In genomic region chr2:55906993-55907392, GRCh38 we compare ENCODE assay signal across 27 cellular contexts. TPM values are rescaled to one million over a fixed set of nuclear protein-coding genes. Genes with fewer than 3 reads are reported as not detected.
"Had no signal": no experiment of that assay in that cellular context is flagged by ENCODE, and none has a peak within 500 bp of the region (broad histone marks: within the 10 kb centered on the region; RNA-seq: fewer than 3 reads in every experiment).

No MANE protein-coding gene starts in this region.

- H3K4me3 ChIP-seq: MG63, Peyer's patch, SJSA1 had no signal

- H3K27me3 ChIP-seq: ascending aorta, MG63, Peyer's patch, SJSA1 had no signal

- DNase-seq: activated CD4-positive, alpha-beta memory T cell treated with anti-CD3 and anti-CD28 coated beads for 36 hours; activated CD4-positive, alpha-beta T cell treated with anti-CD3 and anti-CD28 coated beads, Interleukin-2, amount 10 ng/mL, durations not matched to agents 24 days and 14 days; activated CD4-positive, CD25-positive, alpha-beta regulatory T cell treated with anti-CD3 and anti-CD28 coated beads, Interleukin-2, amount 50 U/mL, for 72 hours; activated CD8-positive, alpha-beta memory T cell treated with anti-CD3 and anti-CD28 coated beads for 24 hours; activated effector memory CD4-positive, alpha-beta T cell treated with anti-CD3 and anti-CD28 coated beads, Interleukin-2, amount 50 U/mL, for 16 hours; activated naive CD4-positive, alpha-beta T cell treated with Interleukin-2 at 50 U/mL for 16 hours; activated naive CD8-positive, alpha-beta T cell treated with anti-CD3 and anti-CD28 coated beads, Interleukin-2, amount 50 U/mL, for 24 hours; activated T-cell treated with anti-CD3 and anti-CD28 coated beads, Interleukin-2, amount 50 U/mL, for 4 hours; amniotic stem cell; MG63; MV-4-11; NCI-H1092 treated with DMSO at 0.1 percent for 48 hours; NCI-H1436 treated with DMSO at 0.1 percent for 48 hours; NCI-H187; NCI-H2081; NCI-H510A treated with DMSO at 0.1 percent for 48 hours; NCI-H69; NK-92 treated with Interleukin-12 subunit alpha and Interleukin-12 subunit beta, amount 100 ng/mL, for 24 hours; Peyer's patch; Right ventricle myocardium superior; T-helper 17 cell; T-helper 9 cell had no signal

- H3K27ac ChIP-seq: Peyer's patch, RWPE1, SJSA1 had no signal

- H3K36me3 ChIP-seq: Peyer's patch had no signal

- H3K9me3 ChIP-seq: ascending aorta, Peyer's patch had no signal

- ATAC-seq: activated naive CD4-positive, alpha-beta T cell treated with anti-CD3 and anti-CD28 coated beads, Interleukin-2, amount 50 U/mL, for 72 hours; activated naive CD8-positive, alpha-beta T cell treated with anti-CD3 and anti-CD28 coated beads, Interleukin-2, amount 50 U/mL, for 24 hours; activated T-cell treated with anti-CD3 and anti-CD28 coated beads, Interleukin-2, amount 50 U/mL, for 4 hours; T-helper 17 cell; WTC11 had no signal

- H3K4me1 ChIP-seq: Peyer's patch had no signal

RNA-seq across cellular contexts. Expression of gene EFEMP1, which starts 16.6 kb away (rescaled TPM):
- total RNA-seq: activated CD4-positive, alpha-beta memory T cell treated with anti-CD3 and anti-CD28 coated beads for 36 hours; activated CD4-positive, alpha-beta T cell treated with anti-CD3 and anti-CD28 coated beads, Interleukin-2, amount 10 ng/mL, durations not matched to agents 24 days and 14 days; activated naive CD4-positive, alpha-beta T cell treated with anti-CD3 and anti-CD28 coated beads, Interleukin-2, amount 50 U/mL, for 72 hours; T-helper 17 cell had no signal
